Comparison of ENCODE assay signal across 1 cellular context in genomic region chrX:16160729-16161128, GRCh38.
A peak's percentile ranks its signal among the peaks of the same experiment; 100 is the strongest.
TF ChIP-seq lines count a peak whose summit lies in the region.

No MANE protein-coding gene starts in this region.

TF ChIP-seq in SK-N-SH, 30 proteins besides CTCF, POLR2A, EP300 and RAD21 (continued from another document):
- peak; percentile 29; the same call in 1 of the 2 replicates for TF ChIP-seq MAX (IDR thresholded peaks at IDR 0.05; ENCODE audit: low read depth)
- TF ChIP-seq FOXM1 (IDR thresholded peaks at IDR 0.05; ENCODE audit: low read depth), result peak; percentile 61; the same call in 1 of the 2 replicates
- TF ChIP-seq EZH2phosphoT487 (IDR thresholded peaks at IDR 0.05; ENCODE audit: borderline replicate concordance, low read depth), result no peak
- TF ChIP-seq GABPA (IDR thresholded peaks at IDR 0.05; ENCODE audit: low read depth), result no peak
- no peak for TF ChIP-seq FOXJ3 (CRISPR knock-in tag; IDR thresholded peaks at IDR 0.05)
- TF ChIP-seq RCOR1 (IDR thresholded peaks at IDR 0.05; ENCODE audit: low read length), result no peak
- TF ChIP-seq JUND (IDR thresholded peaks at IDR 0.05), result peak; percentile 96
